25 cellular contexts compared by ENCODE assay signal in the genomic region with DNA sequence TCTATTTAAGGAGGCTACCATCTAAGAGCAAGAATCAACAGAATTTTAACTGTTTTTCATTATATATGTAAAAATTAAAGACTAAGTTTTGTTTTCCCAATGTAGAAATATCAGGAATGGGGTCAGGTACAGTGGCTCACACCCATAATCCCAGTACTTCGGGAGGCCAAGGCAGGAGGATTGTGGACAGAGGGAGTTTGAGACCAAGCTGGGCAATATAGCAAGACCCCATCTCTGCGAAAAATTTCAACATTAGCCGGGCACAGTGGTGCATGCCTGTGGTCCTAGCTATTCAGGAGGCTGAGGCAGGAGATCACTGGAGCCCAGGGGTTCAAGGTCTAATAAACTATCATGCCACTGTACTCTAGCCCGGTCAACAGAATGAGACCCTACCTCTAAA. TPM values are rescaled to one million over a fixed set of nuclear protein-coding genes. Genes with fewer than 3 reads are reported as not detected.
DNase-seq lines count a peak whose midpoint lies in the region; ATAC-seq, FAIRE-seq and TF ChIP-seq lines count a peak whose summit lies in the region.
"Had no signal": no experiment of that assay in that cellular context is flagged by ENCODE, and none has a peak within 500 bp of the region (broad histone marks: within the 10 kb centered on the region; RNA-seq: fewer than 3 reads in every experiment).

No MANE protein-coding gene starts in this region.

- no peaks in the 10 kb centered on the region for H3K4me1 ChIP-seq in HEK293 (ENCODE audit: control insufficient read depth, insufficient read depth, low read length)
- H3K4me1 ChIP-seq in Loucy (ENCODE audit: insufficient read depth, low read length, poor library complexity, severe bottlenecking): peaks cover 43% of the 10 kb centered on the region
- peaks cover 4 to 7% of the 10 kb centered on the region in 2 experiments; a peak in 2 of 5 replicates for H3K4me1 ChIP-seq in K562 (replicated peaks in 1 of 2; ENCODE audit: control insufficient read depth in 2 of 2, insufficient read depth in 2 of 2, low read length in 2 of 2)
- H3K4me1 ChIP-seq: BE2C had no signal

- no TSS peak for BruUV-seq in K562 (replicated peaks; lab: Mats Ljungman, UMichigan)

- H3K27me3 ChIP-seq in Loucy (ENCODE audit: insufficient read depth, low read length, poor library complexity, severe bottlenecking) (no peaks in the 10 kb centered on the region), K562 (ENCODE audit: control insufficient read depth in 2 of 2, insufficient read depth in 2 of 2, low read length in 2 of 2) (no peaks in the 10 kb centered on the region)
- H3K27me3 ChIP-seq: BE2C, BLaER1 had no signal

- H3K36me3 ChIP-seq in HEK293 (ENCODE audit: control insufficient read depth in 2 of 2, insufficient read depth in 1 of 2, low read length in 2 of 2) (peaks cover 0 to 3% of the 10 kb centered on the region in 2 experiments; a peak in 1 of 3 replicates), Loucy (ENCODE audit: insufficient read depth, low read length) (no peaks in the 10 kb centered on the region), K562 (ENCODE audit: control insufficient read depth, insufficient read depth, low read length) (no peaks in the 10 kb centered on the region)
- H3K36me3 ChIP-seq: BE2C had no signal

- H3K9me3 ChIP-seq in HEK293 (ENCODE audit: control insufficient read depth, insufficient read depth, low read depth, low read length) (no peaks in the 10 kb centered on the region), Loucy (ENCODE audit: insufficient read depth, low read depth, low read length) (no peaks in the 10 kb centered on the region), K562 (replicated peaks; ENCODE audit: control insufficient read depth, insufficient read depth, low read depth, low read length) (no peaks in the 10 kb centered on the region)
- H3K9me3 ChIP-seq: BE2C, BLaER1 had no signal

- TF ChIP-seq RAD21 in K562 (CRISPR knock-in tag; conservative IDR thresholded peaks at IDR 0.05 in 1 of 2, IDR thresholded peaks at IDR 0.05 in 1 of 2): no peak

- no peak for DNase-seq in K562 (ENCODE audit: extremely low read depth in 1 of 4, low spot score in 3 of 4)
- no peak for DNase-seq in retina
- DNase-seq in activated CD8-positive, alpha-beta memory T cell treated with anti-CD3 and anti-CD28 coated beads for 24 hours: no peak
- no peak for DNase-seq in H4 (ENCODE audit: low spot score)
- DNase-seq: 8988T; ACHN; BE2C; C1 segment of cervical spinal cord; CD4-positive, alpha-beta memory T cell; CD4-positive, CD25-positive, alpha-beta regulatory T cell; CD8-positive, alpha-beta memory T cell; COR-L47; DMS 273 treated with DMSO at 0.1 percent for 48 hours; DMS153; DMS53; DMS79; DND-41; EL; GDM1 had no signal

- H4K20me1 ChIP-seq in Loucy (ENCODE audit: insufficient read depth, low read length, poor library complexity, severe bottlenecking) (peaks cover 35% of the 10 kb centered on the region), K562 (replicated peaks; ENCODE audit: control insufficient read depth, insufficient read depth, low read length) (no peaks in the 10 kb centered on the region)

- H3K79me2 ChIP-seq in Loucy (ENCODE audit: insufficient read depth, low read length) (peaks cover 89% of the 10 kb centered on the region), K562 (ENCODE audit: control insufficient read depth, insufficient read depth, low read length) (peaks cover 93% of the 10 kb centered on the region)

- no peak for TF ChIP-seq EP300 in K562 (IDR thresholded peaks at IDR 0.05; ENCODE audit: low read length)

- H3K9ac ChIP-seq in Loucy (ENCODE audit: low read depth, low read length, poor library complexity, severe bottlenecking): no peak overlapping the region
- no peak overlapping the region for H3K9ac ChIP-seq in K562 (ENCODE audit: insufficient read depth in 1 of 2, low read depth in 2 of 2, low read length in 2 of 2)
- H3K9ac ChIP-seq: BLaER1 had no signal

- no peaks in the 10 kb centered on the region for H3K9me1 ChIP-seq in K562 (ENCODE audit: control insufficient read depth, insufficient read depth, low read length)

- in situ Hi-C loops in K562 (cut with MboI): no loop called here

- H3K27ac ChIP-seq in HEK293 (ENCODE audit: extremely low read depth, low read depth, low read length) (no peak overlapping the region), K562 (ENCODE audit: extremely low read depth, low read depth, low read length) (no peak overlapping the region)
- H3K27ac ChIP-seq: BLaER1 had no signal

- no peak for FAIRE-seq in K562 (lab: Jason Lieb, UNC)
- FAIRE-seq: GM12878, GM12892, GM18507 had no signal

- intact Hi-C loops in K562 (cut with micrococcal nuclease): no loop called here

- no peak for TF ChIP-seq POLR2A in K562 (conservative IDR thresholded peaks at IDR 0.05)

- POLR2A ChIA-PET in HEK293 (lab: Yijun Ruan, JAX): no interaction called here
- POLR2A ChIA-PET in K562 (lab: Yijun Ruan, JAX): no interaction called here

- TF ChIP-seq CTCF in HEK293 (tag by site-specific recombination; IDR thresholded peaks at IDR 0.05): no peak
- TF ChIP-seq CTCF in Loucy (conservative IDR thresholded peaks at IDR 0.05; ENCODE audit: low read length): no peak
- no peak for TF ChIP-seq CTCF in K562 (IDR thresholded peaks at IDR 0.05 in 2 of 3, conservative IDR thresholded peaks at IDR 0.05 in 1 of 3; ENCODE audit: insufficient read depth in 2 of 3, low read depth in 1 of 3, low read length in 3 of 3)

- CTCF ChIA-PET in HEK293 (lab: Yijun Ruan, JAX): no interaction called here
- CTCF ChIA-PET in K562 (lab: Yijun Ruan, JAX; ENCODE audit: low intra/inter-chr PET ratio): no interaction called here

- H2AFZ ChIP-seq in Loucy (ENCODE audit: low read length): no peak overlapping the region
- no peak overlapping the region for H2AFZ ChIP-seq in K562 (ENCODE audit: low read depth, low read length)

- ATAC-seq in K562: no peak
- ATAC-seq: GM12878 had no signal

- H3F3A ChIP-seq in Loucy (ENCODE audit: low read depth): no peaks in the 10 kb centered on the region

- WGBS in K562 (ENCODE audit: insufficient coverage, low coverage, missing lambda C conversion rate): 98% methylated on average over 4 of the region's 4 CpGs

- no peaks in the 10 kb centered on the region for H3K9me2 ChIP-seq in Loucy (replicated peaks; ENCODE audit: low read depth, low read length)

- no peak overlapping the region for H3K4me3 ChIP-seq in HEK293 (ENCODE audit: low read depth, low read length)
- no peak overlapping the region for H3K4me3 ChIP-seq in Loucy (ENCODE audit: low read length, poor library complexity, severe bottlenecking)
- H3K4me3 ChIP-seq in K562: no peak overlapping the region
- H3K4me3 ChIP-seq: BLaER1, GM12878 had no signal

- H3K4me2 ChIP-seq in Loucy (ENCODE audit: low read depth, low read length, poor library complexity, severe bottlenecking) (peak overlapping the region; percentile 99), K562 (ENCODE audit: insufficient read depth, low read length) (no peak overlapping the region)
- H3K4me2 ChIP-seq: BLaER1 had no signal

TF ChIP-seq in HEK293, 187 proteins besides CTCF, POLR2A, EP300 and RAD21:
- TF ChIP-seq SCRT1 (tag by site-specific recombination; IDR thresholded peaks at IDR 0.05; ENCODE audit: borderline replicate concordance) (no peak), ZNF121 (tag by site-specific recombination; IDR thresholded peaks at IDR 0.05) (0 out of 2 replicates have a peak, but pooled peaks have one; percentile 50)

TF ChIP-seq in K562, 482 proteins besides CTCF, POLR2A, EP300 and RAD21:
- TF ChIP-seq FOXK2 (conservative IDR thresholded peaks at IDR 0.05 in 1 of 2, IDR thresholded peaks at IDR 0.05 in 1 of 2; ENCODE audit: low read depth in 2 of 2) (no peak), RBM25 (IDR thresholded peaks at IDR 0.05; ENCODE audit: low read depth, low read length, severe bottlenecking) (peak; percentile 31), ZNF121 (CRISPR knock-in tag; conservative IDR thresholded peaks at IDR 0.05) (peak; percentile 84)

RNA-seq across cellular contexts. Expression of a gene that starts 5.3 kb away (rescaled TPM):
- 9.0 and 30.2 TPM in 2 replicates for total RNA-seq in K562 (2011; cell fraction: chromatin; rRNA removed; ENCODE audit: low replicate concordance)
- total RNA-seq in K562 (2011; cell fraction: nucleolus; rRNA removed): 4.3 and 5.8 TPM in 2 replicates
- 10.1 and 12.4 TPM in 2 replicates for total RNA-seq in K562 (2011; cell fraction: nucleoplasm; rRNA removed)
- total RNA-seq in K562 (2014; rRNA removed) (14.4 and 16.1 TPM in 2 replicates), K562 (2014; rRNA removed; fragmentation: Illumina TruSeq; extraction: Trizol) (30.9 and 34.2 TPM in 2 replicates), K562 (2015; rRNA removed; fragmentation: Illumina TruSeq; extraction: Trizol) (27.1 and 31.4 TPM in 2 replicates), K562 (2021) (18.1 and 18.2 TPM in 2 replicates)
- polyA plus RNA-seq in K562 (2011; rRNA removed) (24.9 and 33.7 TPM in 2 replicates), K562 (2014; fragmentation: Illumina TruSeq; extraction: Trizol) (23.3 and 28.5 TPM in 2 replicates), K562 (2014; fragmentation: Nextera tagmentation; extraction: Ambion mirVana) (10 to 100 TPM; 32.2 to 36.2 TPM), K562 (2014; rRNA removed) (19.9 and 20.4 TPM in 2 replicates)
- polyA plus RNA-seq in K562 (2011; cell fraction: cytosol; rRNA removed): 3.9 and 11.4 TPM in 2 replicates
- polyA plus RNA-seq in K562 (2011; cell fraction: nucleus; rRNA removed): 6.1 and 9.9 TPM in 2 replicates
- polyA plus RNA-seq in K562 (2012): 13.8 and 16.1 TPM in 2 replicates
- 29.6 and 33.5 TPM in 2 replicates for polyA minus RNA-seq in K562 (2011; rRNA and poly(A)+ RNA removed)
- polyA minus RNA-seq in K562 (2011; cell fraction: cytosol; rRNA and poly(A)+ RNA removed): 8.5 and 12.5 TPM in 2 replicates
- polyA minus RNA-seq in K562 (2011; cell fraction: nucleus; rRNA and poly(A)+ RNA removed): 10.2 and 21.0 TPM in 2 replicates
- total RNA-seq in H4 (2014; rRNA removed; shearing (Covaris generic)): 18.3 and 29.5 TPM in 2 replicates

RNA-seq across cellular contexts. Expression of a gene that starts 21.1 kb away (rescaled TPM):
- 358 and 824 TPM in 2 replicates for total RNA-seq in K562 (2011; cell fraction: chromatin; rRNA removed; ENCODE audit: low replicate concordance)
- total RNA-seq in K562 (2011; cell fraction: nucleolus; rRNA removed): 166 and 191 TPM in 2 replicates
- 334 and 482 TPM in 2 replicates for total RNA-seq in K562 (2011; cell fraction: nucleoplasm; rRNA removed)
- 133 and 148 TPM in 2 replicates for total RNA-seq in K562 (2014; rRNA removed)
- 190 and 214 TPM in 2 replicates for total RNA-seq in K562 (2014; rRNA removed; fragmentation: Illumina TruSeq; extraction: Trizol)
- total RNA-seq in K562 (2015; rRNA removed; fragmentation: Illumina TruSeq; extraction: Trizol): 235 and 249 TPM in 2 replicates
- total RNA-seq in K562 (2021): 143 and 159 TPM in 2 replicates
- 418 and 455 TPM in 2 replicates for polyA plus RNA-seq in K562 (2011; rRNA removed)
- 207 and 247 TPM in 2 replicates for polyA plus RNA-seq in K562 (2011; cell fraction: cytosol; rRNA removed)
- polyA plus RNA-seq in K562 (2011; cell fraction: nucleus; rRNA removed): 1,205 and 1,296 TPM in 2 replicates
- polyA plus RNA-seq in K562 (2012): 141 and 149 TPM in 2 replicates
- 200 and 253 TPM in 2 replicates for polyA plus RNA-seq in K562 (2014; fragmentation: Illumina TruSeq; extraction: Trizol)
- polyA plus RNA-seq in K562 (2014; fragmentation: Nextera tagmentation; extraction: Ambion mirVana): 10 to 100 TPM; 76.9 to 79.2 TPM
- 203 and 243 TPM in 2 replicates for polyA plus RNA-seq in K562 (2014; rRNA removed)
- 284 and 290 TPM in 2 replicates for polyA minus RNA-seq in K562 (2011; rRNA and poly(A)+ RNA removed)
- polyA minus RNA-seq in K562 (2011; cell fraction: cytosol; rRNA and poly(A)+ RNA removed): 110 and 120 TPM in 2 replicates
- polyA minus RNA-seq in K562 (2011; cell fraction: nucleus; rRNA and poly(A)+ RNA removed): 370 and 491 TPM in 2 replicates
- total RNA-seq in H4 (2014; rRNA removed; shearing (Covaris generic)): 48.5 and 65.2 TPM in 2 replicates
